14 cellular contexts compared by ENCODE assay signal in the genomic region with DNA sequence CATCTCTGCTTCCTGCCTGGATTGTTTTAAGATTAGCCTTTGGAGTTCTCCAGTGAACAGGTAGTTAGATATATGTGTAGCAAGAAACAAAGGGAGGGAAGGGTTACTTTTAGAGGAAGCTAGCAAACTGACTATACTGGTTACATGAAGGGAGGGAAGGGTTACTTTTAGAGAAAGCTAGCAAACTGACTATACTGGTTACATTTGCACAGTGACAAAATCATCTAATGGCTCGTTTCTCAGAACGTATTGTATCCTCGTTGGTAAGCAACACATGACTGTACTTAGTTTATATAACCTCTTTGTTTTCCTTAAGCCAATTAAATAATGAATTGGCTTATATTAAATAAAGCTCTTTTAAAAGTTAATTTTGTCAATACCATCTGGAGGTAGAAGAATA.
DNase-seq lines count a peak whose midpoint lies in the region; ATAC-seq and TF ChIP-seq lines count a peak whose summit lies in the region.
"Had no signal": no experiment of that assay in that cellular context is flagged by ENCODE, and none has a peak within 500 bp of the region (broad histone marks: within the 10 kb centered on the region; RNA-seq: fewer than 3 reads in every experiment).

No MANE protein-coding gene starts in this region.

- H3K9ac ChIP-seq in IMR-90 (ENCODE audit: low read depth, low read length) (no peak overlapping the region), neural progenitor cell (no peak overlapping the region), stomach smooth muscle (ENCODE audit: low read length in 2 of 2) (no peak overlapping the region)
- H3K9ac ChIP-seq: GM23248 had no signal

- H3K79me2 ChIP-seq in neural progenitor cell (ENCODE audit: low read depth) = no peaks in the 10 kb centered on the region

- H2BK20ac ChIP-seq in IMR-90 (ENCODE audit: low read depth, low read length) = no peak overlapping the region

- H3K79me1 ChIP-seq in IMR-90 (ENCODE audit: low read depth in 1 of 2, low read length in 2 of 2) = no peaks in the 10 kb centered on the region

- H3K27ac Mint-ChIP-seq in neural progenitor cell = no peak overlapping the region
- H3K27ac Mint-ChIP-seq in activated naive CD4-positive, alpha-beta T cell treated with anti-CD3 and anti-CD28 coated beads, Interleukin-2, amount 50 U/mL, for 72 hours = no peak overlapping the region

- no peaks in the 10 kb centered on the region for H3K9me3 ChIP-seq in IMR-90 (ENCODE audit: control insufficient read depth, insufficient read depth, low read length)
- no peaks in the 10 kb centered on the region for H3K9me3 ChIP-seq in neural progenitor cell (ENCODE audit: low read depth)
- no peaks in the 10 kb centered on the region for H3K9me3 ChIP-seq in stomach smooth muscle (ENCODE audit: control insufficient read depth in 2 of 2, low read length in 2 of 2)
- H3K9me3 ChIP-seq: Caco-2 had no signal

- no peak overlapping the region for H2BK120ac ChIP-seq in IMR-90 (ENCODE audit: low read depth, low read length)

- dilution Hi-C loops in IMR-90 (cut with HindIII; ENCODE audit: low sequenced_read_pairs, unreplicated experiment) = no loop called here

- H3K9me3 Mint-ChIP-seq in neural progenitor cell = no peaks in the 10 kb centered on the region
- H3K9me3 Mint-ChIP-seq in activated naive CD4-positive, alpha-beta T cell treated with anti-CD3 and anti-CD28 coated beads, Interleukin-2, amount 50 U/mL, for 72 hours = no peaks in the 10 kb centered on the region
- H3K9me3 Mint-ChIP-seq: CD4-positive, alpha-beta memory T cell had no signal

- no peak overlapping the region for H2AK5ac ChIP-seq in IMR-90 (ENCODE audit: low read depth, low read length)

- 0 out of 2 replicates have a peak, but pooled peaks cover 2% of the 10 kb centered on the region for H3K9me1 ChIP-seq in IMR-90 (ENCODE audit: insufficient read depth, low read length)

- H2AFZ ChIP-seq in IMR-90 (replicated peaks; ENCODE audit: low read length, poor library complexity) (peak overlapping the region; percentile 39), neural progenitor cell (replicated peaks) (peak overlapping the region; percentile 76)
- H2AFZ ChIP-seq: GM23248 had no signal

- WGBS in IMR-90 (ENCODE audit: extremely low coverage in 2 of 2, insufficient read length in 1 of 2), 2 experiments = no CpG with 5 or more reads among the region's 3 CpGs

- no peaks in the 10 kb centered on the region for H3F3A ChIP-seq in neural progenitor cell (ENCODE audit: low read depth)

- no peak overlapping the region for H4K91ac ChIP-seq in IMR-90 (ENCODE audit: insufficient read depth, low read depth, low read length)

- H2BK15ac ChIP-seq in IMR-90 (ENCODE audit: low read depth, low read length) = no peak overlapping the region

- POLR2A ChIA-PET in IMR-90 (lab: Charles Lee; ENCODE audit: unreplicated experiment) = no interaction called here

- no peak overlapping the region for H3K4me3 ChIP-seq in IMR-90 (ENCODE audit: insufficient read depth, low read depth, low read length)
- no peak overlapping the region for H3K4me3 ChIP-seq in neural progenitor cell
- H3K4me3 ChIP-seq in stomach smooth muscle (ENCODE audit: low read length in 2 of 2) = peak overlapping the region in 1 of 2 donors; percentile 3
- H3K4me3 ChIP-seq: GM23248 had no signal

- peak overlapping the region; percentile 68 for H3K27ac ChIP-seq in 22Rv1
- no peak overlapping the region for H3K27ac ChIP-seq in IMR-90 (ENCODE audit: insufficient read depth, low read length)
- no peak overlapping the region for H3K27ac ChIP-seq in neural progenitor cell
- H3K27ac ChIP-seq in stomach smooth muscle (ENCODE audit: low read length) = peak overlapping the region; percentile 31
- H3K27ac ChIP-seq: GM23248 had no signal

- H3K56ac ChIP-seq in IMR-90 (ENCODE audit: extremely low read depth, insufficient read depth, low read length) = no peak overlapping the region

- TF ChIP-seq CTCF in 22Rv1 (IDR thresholded peaks at IDR 0.05) (no peak), IMR-90 (conservative IDR thresholded peaks at IDR 0.05; ENCODE audit: low read depth, low read length) (no peak), neural progenitor cell (IDR thresholded peaks at IDR 0.05) (no peak)

- H4K20me1 ChIP-seq in IMR-90 (ENCODE audit: insufficient read depth, low read length) = no peaks in the 10 kb centered on the region
- no peaks in the 10 kb centered on the region for H4K20me1 ChIP-seq in neural progenitor cell (ENCODE audit: low read depth)

- no peak overlapping the region for H4K5ac ChIP-seq in IMR-90 (ENCODE audit: low read depth, low read length)

- H4K8ac ChIP-seq in IMR-90 (ENCODE audit: low read depth in 2 of 2, low read length in 2 of 2) = no peak overlapping the region

- peaks cover 3% of the 10 kb centered on the region for H3K27me3 Mint-ChIP-seq in neural progenitor cell (ENCODE audit: insufficient read depth, low read depth)

- no peaks in the 10 kb centered on the region for H3K36me3 ChIP-seq in IMR-90 (ENCODE audit: control insufficient read depth, insufficient read depth, low read length)
- no peaks in the 10 kb centered on the region for H3K36me3 ChIP-seq in neural progenitor cell
- H3K36me3 ChIP-seq in stomach smooth muscle (ENCODE audit: control insufficient read depth in 2 of 2, insufficient read depth in 2 of 2, low read length in 2 of 2) = no peaks in the 10 kb centered on the region

- no TSS peak for BruUV-seq in IMR-90 (replicated peaks; lab: Mats Ljungman, UMichigan)

- no peaks in the 10 kb centered on the region for H3K36me3 Mint-ChIP-seq in neural progenitor cell
- H3K36me3 Mint-ChIP-seq in activated naive CD4-positive, alpha-beta T cell treated with anti-CD3 and anti-CD28 coated beads, Interleukin-2, amount 50 U/mL, for 72 hours = no peaks in the 10 kb centered on the region
- H3K36me3 Mint-ChIP-seq: CD4-positive, alpha-beta memory T cell had no signal

- TF ChIP-seq POLR2A in IMR-90 (IDR thresholded peaks at IDR 0.05; ENCODE audit: low read depth, low read length) = no peak

- H3K4me2 ChIP-seq in IMR-90 (ENCODE audit: low read depth, low read length) = no peak overlapping the region
- no peak overlapping the region for H3K4me2 ChIP-seq in neural progenitor cell

- TF ChIP-seq RAD21 in IMR-90 (IDR thresholded peaks at IDR 0.05; ENCODE audit: low read length) = no peak

- no peak overlapping the region for H3K14ac ChIP-seq in IMR-90 (replicated peaks; ENCODE audit: low read depth, low read length)

- DNase-seq in IMR-90 (no peak), neural progenitor cell (ENCODE audit: low spot score) (no peak), cerebellum (ENCODE audit: low spot score) (no peak)
- DNase-seq in activated naive CD4-positive, alpha-beta T cell treated with anti-CD3 and anti-CD28 coated beads, Interleukin-2, amount 50 U/mL, for 72 hours (ENCODE audit: low spot score in 2 of 2) = no peak
- DNase-seq: C1 segment of cervical spinal cord; Caco-2; CD4-positive, alpha-beta memory T cell; DND-41; GM23248; H7; HCEC 1CT had no signal

- ATAC-seq in IMR-90 (ENCODE audit: low read depth) (no peak), GM18861 (IDR thresholded peaks at IDR 0.05; ENCODE audit: unreplicated experiment) (no peak)
- no peak for ATAC-seq in activated naive CD4-positive, alpha-beta T cell treated with anti-CD3 and anti-CD28 coated beads, Interleukin-2, amount 50 U/mL, for 72 hours

- in situ Hi-C loops in IMR-90 (cut with MboI; ENCODE audit: low sequenced_read_pairs) = no loop called here

- H2BK5ac ChIP-seq in IMR-90 (ENCODE audit: low read depth, low read length, poor library complexity, severe bottlenecking) = no peak overlapping the region

- H3K4me3 Mint-ChIP-seq in neural progenitor cell = no peak overlapping the region
- H3K4me3 Mint-ChIP-seq: CD4-positive, alpha-beta memory T cell had no signal

- intact Hi-C loops in IMR-90 (cut with micrococcal nuclease) = no loop called here

- CTCF ChIA-PET in IMR-90 (lab: Yijun Ruan, JAX) = interaction anchor here (0.8 kb wide), 1 partner anchor 10 kb away, joined by 3 read pairs; no protein-coding TSS in a partner anchor

- no peaks in the 10 kb centered on the region for H3K4me1 Mint-ChIP-seq in neural progenitor cell
- H3K4me1 Mint-ChIP-seq: CD4-positive, alpha-beta memory T cell had no signal

- H3K27me3 ChIP-seq in IMR-90 (ENCODE audit: control insufficient read depth, insufficient read depth, low read length) = no peaks in the 10 kb centered on the region
- H3K27me3 ChIP-seq in neural progenitor cell = no peaks in the 10 kb centered on the region
- no peaks in the 10 kb centered on the region for H3K27me3 ChIP-seq in stomach smooth muscle (ENCODE audit: control insufficient read depth in 1 of 2, insufficient read depth in 2 of 2, low read length in 2 of 2)

- H3K18ac ChIP-seq in IMR-90 (ENCODE audit: low read depth, low read length) = no peak overlapping the region

- H3K4ac ChIP-seq in IMR-90 (ENCODE audit: low read depth, low read length) = no peak overlapping the region

- H2AK9ac ChIP-seq in IMR-90 (replicated peaks; ENCODE audit: low read depth, low read length, poor library complexity) = no peak overlapping the region

- H3K23ac ChIP-seq in IMR-90 (ENCODE audit: low read depth, low read length) = no peak overlapping the region

- no peaks in the 10 kb centered on the region for H3K4me1 ChIP-seq in IMR-90 (ENCODE audit: control insufficient read depth, insufficient read depth, low read length)
- H3K4me1 ChIP-seq in neural progenitor cell = no peaks in the 10 kb centered on the region
- no peaks in the 10 kb centered on the region for H3K4me1 ChIP-seq in stomach smooth muscle (ENCODE audit: control insufficient read depth, insufficient read depth, low read length)

TF ChIP-seq in IMR-90, 13 proteins besides CTCF, POLR2A, EP300 and RAD21:
- no peak for TF ChIP-seq CHD1 (IDR thresholded peaks at IDR 0.05; ENCODE audit: low read depth, low read length)
- no peak for TF ChIP-seq ELK1 (IDR thresholded peaks at IDR 0.05; ENCODE audit: borderline replicate concordance, low read depth, low read length)

Comparison
In these comparisons a context has a peak if more than half of its experiments do, and no peak if none do; other contexts are left out.
1. H3K27ac ChIP-seq: peak in 22Rv1 (single experiment) and stomach smooth muscle (single experiment); none in IMR-90 (single experiment) and neural progenitor cell (single experiment).